Comparison of ENCODE assay signal across 10 cellular contexts in genomic region chr6:139762587-139763031, GRCh38.
DNase-seq lines count a peak whose midpoint lies in the region; ATAC-seq and TF ChIP-seq lines count a peak whose summit lies in the region.
"Had no signal": no experiment of that assay in that cellular context is flagged by ENCODE, and none has a peak within 500 bp of the region (broad histone marks: within the 10 kb centered on the region; RNA-seq: fewer than 3 reads in every experiment).

No MANE protein-coding gene starts in this region.

- no peak for TF ChIP-seq CTCF in psoas muscle (IDR thresholded peaks at IDR 0.05)
- TF ChIP-seq CTCF in tibial artery (IDR thresholded peaks at IDR 0.05) = no peak

- peaks cover 14% of the 10 kb centered on the region in 2 donors for H3K4me1 Mint-ChIP-seq in natural killer cell treated with Interleukin-12 subunit alpha and Interleukin-12 subunit beta and Interleukin-15 and Interleukin-18, amount 100 ng/mL, for 72 hours (ENCODE audit: low read depth in 2 of 2)

- no peaks in the 10 kb centered on the region for H3K9me3 Mint-ChIP-seq in natural killer cell treated with Interleukin-12 subunit alpha and Interleukin-12 subunit beta and Interleukin-15 and Interleukin-18, amount 100 ng/mL, for 72 hours

- no peak overlapping the region for H3K4me3 Mint-ChIP-seq in natural killer cell treated with Interleukin-12 subunit alpha and Interleukin-12 subunit beta and Interleukin-15 and Interleukin-18, amount 100 ng/mL, for 72 hours

- no peak overlapping the region for H3K27ac Mint-ChIP-seq in natural killer cell treated with Interleukin-12 subunit alpha and Interleukin-12 subunit beta and Interleukin-15 and Interleukin-18, amount 100 ng/mL, for 72 hours

- H3K27me3 ChIP-seq in psoas muscle (ENCODE audit: insufficient read depth in 3 of 3, low read length in 2 of 3) = no peaks in the 10 kb centered on the region
- no peaks in the 10 kb centered on the region for H3K27me3 ChIP-seq in tibial artery
- H3K27me3 ChIP-seq: body of pancreas had no signal

- DNase-seq in dermis blood vessel endothelial cell = peak; percentile 43
- DNase-seq in psoas muscle = no peak
- DNase-seq in activated T-cell treated with anti-CD3 and anti-CD28 coated beads for 4 hours = no peak
- no peak for DNase-seq in DMS79 (lab: John Stamatoyannopoulos, UW)
- DNase-seq in tibial artery = no peak
- DNase-seq in natural killer cell treated with Interleukin-12 subunit alpha and Interleukin-12 subunit beta and Interleukin-15 and Interleukin-18, amount 100 ng/mL, for 72 hours (ENCODE audit: low spot score) = no peak
- DNase-seq: activated CD4-positive, alpha-beta T cell treated with anti-CD3 and anti-CD28 coated beads for 1 hour had no signal

- WGBS in psoas muscle, 3 donors = 23 to 41% (median 23%) methylated on average over 4 of the region's 4 CpGs

- peaks cover 0 to 6% of the 10 kb centered on the region in 2 donors for H3K27me3 Mint-ChIP-seq in natural killer cell treated with Interleukin-12 subunit alpha and Interleukin-12 subunit beta and Interleukin-15 and Interleukin-18, amount 100 ng/mL, for 72 hours

- no peak overlapping the region for H3K4me3 ChIP-seq in psoas muscle
- H3K4me3 ChIP-seq in tibial artery = no peak overlapping the region
- H3K4me3 ChIP-seq: body of pancreas had no signal

- H3K27ac ChIP-seq in psoas muscle (peak overlapping the region; percentile 96), tibial artery (no peak overlapping the region)
- H3K27ac ChIP-seq: body of pancreas had no signal

- H3K36me3 Mint-ChIP-seq in natural killer cell treated with Interleukin-12 subunit alpha and Interleukin-12 subunit beta and Interleukin-15 and Interleukin-18, amount 100 ng/mL, for 72 hours = no peaks in the 10 kb centered on the region

- H3K4me1 ChIP-seq in psoas muscle = peaks cover 66% of the 10 kb centered on the region
- peaks cover 10 to 52% (median 22%) of the 10 kb centered on the region in 4 donors for H3K4me1 ChIP-seq in tibial artery

- peak; percentile 33 for ATAC-seq in GM21529 (IDR thresholded peaks at IDR 0.05; ENCODE audit: unreplicated experiment)
- peak; percentile 27 for ATAC-seq in HG03558 (IDR thresholded peaks at IDR 0.05; ENCODE audit: extremely low read depth, unreplicated experiment)
- peak in 1 of 4 donors; percentile 23 for ATAC-seq in psoas muscle
- no peak for ATAC-seq in natural killer cell treated with Interleukin-12 subunit alpha and Interleukin-12 subunit beta and Interleukin-15 and Interleukin-18, amount 100 ng/mL, for 72 hours
- ATAC-seq: body of pancreas had no signal

- H3K9me3 ChIP-seq in psoas muscle (no peaks in the 10 kb centered on the region), tibial artery (no peaks in the 10 kb centered on the region)
- H3K9me3 ChIP-seq: body of pancreas had no signal

- H3K36me3 ChIP-seq in psoas muscle (ENCODE audit: insufficient read depth in 1 of 2, low read depth in 1 of 2) (no peaks in the 10 kb centered on the region), tibial artery (no peaks in the 10 kb centered on the region)

- intact Hi-C loops in psoas muscle (cut with DNase I) = loop anchor here in 1 of 2 donors (5.0 kb wide), 1 partner anchor 170 kb away; no protein-coding TSS in a partner anchor
- intact Hi-C loops in tibial artery (cut with DNase I; ENCODE audit: low total_unique reads) = no loop called here

Comparison
In these comparisons a context has a peak if more than half of its experiments do, and no peak if none do; other contexts are left out.
1. ATAC-seq: peak in GM21529 (single experiment) and HG03558 (single experiment); none in natural killer cell treated with Interleukin-12 subunit alpha and Interleukin-12 subunit beta and Interleukin-15 and Interleukin-18, amount 100 ng/mL, for 72 hours (0 of 2).